10 cellular contexts compared by ENCODE assay signal in genomic region chr6:138278326-138278725, GRCh38.
A peak's percentile ranks its signal among the peaks of the same experiment; 100 is the strongest.
DNase-seq lines count a peak whose midpoint lies in the region; FAIRE-seq and TF ChIP-seq lines count a peak whose summit lies in the region.
"Had no signal": no experiment of that assay in that cellular context is flagged by ENCODE, and none has a peak within 500 bp of the region (broad histone marks: within the 10 kb centered on the region; RNA-seq: fewer than 3 reads in every experiment).

No MANE protein-coding gene starts in this region.

- TF ChIP-seq CTCF in neural cell (IDR thresholded peaks at IDR 0.05; ENCODE audit: poor library complexity, severe bottlenecking) = peak; percentile 50
- no peak for TF ChIP-seq CTCF in glutamatergic neuron (IDR thresholded peaks at IDR 0.05; ENCODE audit: partially characterized antibody, unreplicated experiment)
- peak in 1 of 5 experiments; percentile 22 for TF ChIP-seq CTCF in transverse colon (IDR thresholded peaks at IDR 0.05)

- no peaks in the 10 kb centered on the region for H3F3A ChIP-seq in neural cell (ENCODE audit: insufficient read depth, low read length, poor library complexity, severe bottlenecking)

- DNase-seq in ELR (ENCODE audit: low read depth) (peak; percentile 48), NCI-H69 (lab: John Stamatoyannopoulos, UW) (peak; percentile 60), fibroblast of gingiva (ENCODE audit: low read depth) (peak; percentile 31), glutamatergic neuron (no peak), transverse colon (no peak), DMS153 (lab: John Stamatoyannopoulos, UW) (no peak), GM19239 (ENCODE audit: insufficient read length, low spot score) (no peak)

- H3K9me3 ChIP-seq in neural cell (ENCODE audit: low read length) = no peaks in the 10 kb centered on the region
- no peaks in the 10 kb centered on the region for H3K9me3 ChIP-seq in transverse colon

- H3K9me3 Mint-ChIP-seq in glutamatergic neuron (ENCODE audit: unreplicated experiment) = no peaks in the 10 kb centered on the region

- intact Hi-C loops in transverse colon (cut with DNase I; ENCODE audit: low total_unique reads) = no loop called here

- no peak for TF ChIP-seq POLR2A in transverse colon (IDR thresholded peaks at IDR 0.05)

- WGBS in transverse colon (ENCODE audit: low coverage in 1 of 2), 2 donors = 75% methylated on average over 11 of the region's 12 CpGs; no CpG with 5 or more reads in 1 of the 2 donors

- no peak for FAIRE-seq in GM19239 (lab: Jason Lieb, UNC)
- FAIRE-seq: GM12892, TTC549 had no signal

- TF ChIP-seq EP300 in neural cell (conservative IDR thresholded peaks at IDR 0.05; ENCODE audit: poor library complexity, severe bottlenecking) (no peak), transverse colon (IDR thresholded peaks at IDR 0.05; ENCODE audit: low read depth) (no peak)

- H3K9me2 ChIP-seq in neural cell (ENCODE audit: insufficient read depth, low read length) = no peaks in the 10 kb centered on the region

- H3K4me3 Mint-ChIP-seq in glutamatergic neuron (ENCODE audit: unreplicated experiment) = no peak overlapping the region

- in situ Hi-C loops in transverse colon (cut with MboI; ENCODE audit: low pct_ligation_motif_present in 1 of 4, low pct_unique_long_range_greater_than_20kb in 1 of 4, low sequenced_read_pairs in 3 of 4) = loop anchor here in 1 of 4 donors (25.0 kb wide), 1 partner anchor 266 kb away; no protein-coding TSS in a partner anchor

- H3K27me3 ChIP-seq in neural cell (ENCODE audit: insufficient read depth, low read depth, low read length) (no peaks in the 10 kb centered on the region), transverse colon (no peaks in the 10 kb centered on the region)

- no peaks in the 10 kb centered on the region for H4K20me1 ChIP-seq in neural cell (ENCODE audit: insufficient read depth)

- no peak overlapping the region for H3K27ac ChIP-seq in neural cell (ENCODE audit: low read length)
- no peak overlapping the region for H3K27ac ChIP-seq in transverse colon

- peaks cover 2% of the 10 kb centered on the region for H3K4me1 Mint-ChIP-seq in glutamatergic neuron (ENCODE audit: low read depth, unreplicated experiment)

- H3K36me3 Mint-ChIP-seq in glutamatergic neuron (ENCODE audit: unreplicated experiment) = no peaks in the 10 kb centered on the region

- H3K9ac ChIP-seq in neural cell (ENCODE audit: low read length) = no peak overlapping the region

- no peak overlapping the region for H2AFZ ChIP-seq in neural cell (ENCODE audit: low read depth, low read length)

- no peaks in the 10 kb centered on the region for H3K4me1 ChIP-seq in transverse colon

- TF ChIP-seq RAD21 in neural cell (conservative IDR thresholded peaks at IDR 0.05) = peak; percentile 52

- no peak overlapping the region for H3K27ac Mint-ChIP-seq in glutamatergic neuron (ENCODE audit: unreplicated experiment)

- H3K79me2 ChIP-seq in neural cell (replicated peaks; ENCODE audit: insufficient read depth, low read length) = no peaks in the 10 kb centered on the region

- H3K4me2 ChIP-seq in neural cell (ENCODE audit: low read length) = no peak overlapping the region

- no peak overlapping the region for H3K4me3 ChIP-seq in neural cell (ENCODE audit: low read length)
- H3K4me3 ChIP-seq in transverse colon = no peak overlapping the region

- H3K36me3 ChIP-seq in neural cell (ENCODE audit: insufficient read depth, low read length) (no peaks in the 10 kb centered on the region), transverse colon (no peaks in the 10 kb centered on the region)

- H3K27me3 Mint-ChIP-seq in glutamatergic neuron (ENCODE audit: unreplicated experiment) = peaks cover 3% of the 10 kb centered on the region

TF ChIP-seq in neural cell, 6 proteins besides CTCF, POLR2A, EP300 and RAD21:
- TF ChIP-seq TAF1 (IDR thresholded peaks at IDR 0.05; ENCODE audit: low read depth) = no peak
- peak; percentile 63 for TF ChIP-seq SMC3 (conservative IDR thresholded peaks at IDR 0.05; ENCODE audit: poor library complexity)
- TF ChIP-seq REST (IDR thresholded peaks at IDR 0.05; ENCODE audit: borderline replicate concordance) = no peak

Comparison
In these comparisons a context has a peak if more than half of its experiments do, and no peak if none do; other contexts are left out.
1. DNase-seq: peak in ELR (single experiment), NCI-H69 (single experiment) and fibroblast of gingiva (single experiment); none in glutamatergic neuron (single experiment), transverse colon (single experiment), DMS153 (single experiment) and GM19239 (single experiment).